In the genomic region with DNA sequence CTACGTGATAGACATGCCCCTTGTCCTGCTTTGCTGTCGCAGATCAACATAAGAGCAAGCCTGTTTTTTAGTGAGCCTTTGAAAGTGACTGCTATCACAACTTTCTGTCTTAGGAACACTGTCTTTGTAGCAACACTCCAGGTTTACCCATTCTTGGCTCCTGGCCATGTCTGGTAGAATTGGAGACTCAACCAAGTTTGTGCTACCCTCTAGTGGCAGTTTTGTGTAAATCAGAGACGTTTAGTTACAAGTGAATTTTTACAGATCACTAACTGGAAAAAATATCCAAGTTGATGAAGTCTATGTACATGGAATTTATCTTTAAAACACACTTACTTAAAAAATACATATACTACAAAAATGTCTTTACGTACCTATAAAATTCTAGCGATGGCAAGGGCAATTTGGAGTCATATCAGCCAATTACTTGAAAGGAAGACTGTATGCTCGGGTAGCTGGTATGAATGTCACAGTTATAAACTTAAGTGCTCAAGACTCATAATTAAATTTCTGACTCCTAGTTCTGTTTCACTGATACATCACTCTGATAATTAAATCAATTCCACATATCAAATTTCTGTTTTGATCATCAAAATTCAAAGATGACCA, we compare ENCODE assay signal across 9 cellular contexts.
DNase-seq lines count a peak whose midpoint lies in the region; ATAC-seq and TF ChIP-seq lines count a peak whose summit lies in the region.
"Had no signal": no experiment of that assay in that cellular context is flagged by ENCODE, and none has a peak within 500 bp of the region (broad histone marks: within the 10 kb centered on the region; RNA-seq: fewer than 3 reads in every experiment).

No MANE protein-coding gene starts in this region.

- intact Hi-C loops in left ventricle myocardium inferior (cut with micrococcal nuclease): no loop called here

- H3K27me3 ChIP-seq in OCI-LY1 (ENCODE audit: insufficient read depth, low read length) (no peaks in the 10 kb centered on the region), adipocyte (replicated peaks; ENCODE audit: control insufficient read depth, insufficient read depth, low read length) (no peaks in the 10 kb centered on the region), left ventricle myocardium inferior (ENCODE audit: low read depth) (no peaks in the 10 kb centered on the region)
- H3K27me3 ChIP-seq: BLaER1 had no signal

- H2AFZ ChIP-seq in OCI-LY1 (ENCODE audit: low read length): no peak overlapping the region

- H3K27ac ChIP-seq in OCI-LY1 (ENCODE audit: low read depth, low read length, poor library complexity, severe bottlenecking) (no peak overlapping the region), left ventricle myocardium inferior (replicated peaks) (no peak overlapping the region)
- H3K27ac ChIP-seq: BLaER1 had no signal

- no peaks in the 10 kb centered on the region for H3K4me1 ChIP-seq in OCI-LY1 (ENCODE audit: insufficient read depth, low read length, severe bottlenecking)
- H3K4me1 ChIP-seq in adipocyte (ENCODE audit: control insufficient read depth, insufficient read depth, low read length): no peaks in the 10 kb centered on the region
- no peaks in the 10 kb centered on the region for H3K4me1 ChIP-seq in left ventricle myocardium inferior
- H3K4me1 ChIP-seq: BLaER1 had no signal

- H3K9me3 ChIP-seq in OCI-LY1 (ENCODE audit: low read length) (no peaks in the 10 kb centered on the region), adipocyte (ENCODE audit: control insufficient read depth, low read length) (no peaks in the 10 kb centered on the region), left ventricle myocardium inferior (replicated peaks) (no peaks in the 10 kb centered on the region)
- H3K9me3 ChIP-seq: BLaER1 had no signal

- no peaks in the 10 kb centered on the region for H3F3A ChIP-seq in OCI-LY1 (ENCODE audit: insufficient read depth, low read length)

- H3K79me2 ChIP-seq in OCI-LY1 (ENCODE audit: insufficient read depth, low read length): no peaks in the 10 kb centered on the region

- ATAC-seq in GM21786 (IDR thresholded peaks at IDR 0.05; ENCODE audit: unreplicated experiment): peak; percentile 82

- H3K4me3 ChIP-seq in OCI-LY1 (ENCODE audit: low read depth, low read length, poor library complexity, severe bottlenecking) (no peak overlapping the region), adipocyte (ENCODE audit: low read length) (no peak overlapping the region), left ventricle myocardium inferior (no peak overlapping the region)
- H3K4me3 ChIP-seq: BLaER1 had no signal

- TF ChIP-seq CTCF in OCI-LY1 (IDR thresholded peaks at IDR 0.05; ENCODE audit: low read length) (peak; percentile 86), left ventricle myocardium inferior (IDR thresholded peaks at IDR 0.05; ENCODE audit: borderline replicate concordance) (peak; percentile 82)

- no peak overlapping the region for H3K4me2 ChIP-seq in OCI-LY1 (ENCODE audit: low read length)
- H3K4me2 ChIP-seq: BLaER1 had no signal

- H3K36me3 ChIP-seq in OCI-LY1 (ENCODE audit: insufficient read depth, low read length): no peaks in the 10 kb centered on the region
- no peaks in the 10 kb centered on the region for H3K36me3 ChIP-seq in adipocyte (ENCODE audit: control insufficient read depth, insufficient read depth, low read length, severe bottlenecking)
- no peaks in the 10 kb centered on the region for H3K36me3 ChIP-seq in left ventricle myocardium inferior
- H3K36me3 ChIP-seq: BLaER1 had no signal

- H3K9ac ChIP-seq in OCI-LY1 (ENCODE audit: low read length): no peak overlapping the region
- no peak overlapping the region for H3K9ac ChIP-seq in adipocyte (ENCODE audit: low read length)
- H3K9ac ChIP-seq: BLaER1 had no signal

- DNase-seq in NCI-H1436 (lab: John Stamatoyannopoulos, UW) (peak; percentile 46), NCI-H1436 treated with DMSO at 0.1 percent for 48 hours (lab: John Stamatoyannopoulos, UW) (no peak), KG1 (lab: John Stamatoyannopoulos, UW) (peak; percentile 73), adipocyte (ENCODE audit: low read depth) (peak; percentile 97), left ventricle myocardium inferior (peak; percentile 21), putamen (ENCODE audit: low spot score) (peak; percentile 79)

- no peaks in the 10 kb centered on the region for H4K20me1 ChIP-seq in OCI-LY1 (ENCODE audit: insufficient read depth, low read length)
- H4K20me1 ChIP-seq: BLaER1 had no signal

- no peaks in the 10 kb centered on the region for H3K9me2 ChIP-seq in OCI-LY1 (ENCODE audit: low read depth, low read length)
